Comparison of ENCODE assay signal across 8 cellular contexts in genomic region chr6:10951675-10952282, GRCh38.
DNase-seq lines count a peak whose midpoint lies in the region; ATAC-seq, FAIRE-seq and TF ChIP-seq lines count a peak whose summit lies in the region.

No MANE protein-coding gene starts in this region.

- no peak for TF ChIP-seq EP300 in ovary (IDR thresholded peaks at IDR 0.05)

- ATAC-seq in GM21786 (IDR thresholded peaks at IDR 0.05; ENCODE audit: unreplicated experiment): no peak

- H3K27ac ChIP-seq in adrenal gland (no peak overlapping the region), ovary (no peak overlapping the region)

- H3K4me3 ChIP-seq in adrenal gland: no peak overlapping the region
- H3K4me3 ChIP-seq in ovary: no peak overlapping the region

- no peak for TF ChIP-seq POLR2A in adrenal gland (IDR thresholded peaks at IDR 0.05)
- no peak for TF ChIP-seq POLR2A in ovary (IDR thresholded peaks at IDR 0.05)

- peak; percentile 95 for FAIRE-seq in G401.6 (lab: Jason Lieb, UNC)

- DNase-seq in adrenal gland: no peak
- DNase-seq in iris pigment epithelial cell (ENCODE audit: low read depth): peak; percentile 92
- DNase-seq in activated CD8-positive, alpha-beta memory T cell treated with anti-CD3 and anti-CD28 coated beads for 24 hours: no peak
- no peak for DNase-seq in activated gamma-delta T cell (lab: John Stamatoyannopoulos, UW)
- no peak for DNase-seq in ovary

- H3K27me3 ChIP-seq in adrenal gland: no peaks in the 10 kb centered on the region
- H3K27me3 ChIP-seq in ovary: no peaks in the 10 kb centered on the region

- intact Hi-C loops in adrenal gland (cut with DNase I): loop anchor here in 1 of 2 donors (5.0 to 10.0 kb wide), 2 partner anchors 116 to 543 kb away; no protein-coding TSS in a partner anchor
- intact Hi-C loops in ovary (cut with DNase I): no loop called here

- 28 to 51% (median 42%) methylated on average over 6 of the region's 6 CpGs for WGBS in adrenal gland, 4 donors
- 13 to 21% (median 16%) methylated on average over 6 of the region's 6 CpGs for WGBS in ovary, 3 donors

- H3K36me3 ChIP-seq in adrenal gland (replicated peaks in 1 of 2): no peaks in the 10 kb centered on the region
- H3K36me3 ChIP-seq in ovary: no peaks in the 10 kb centered on the region

- peak; percentile 63 for TF ChIP-seq CTCF in LNCAP (IDR thresholded peaks at IDR 0.05)
- peak in 5 of 6 experiments; percentile 25 to 55 (median 48) for TF ChIP-seq CTCF in adrenal gland (IDR thresholded peaks at IDR 0.05)
- no peak for TF ChIP-seq CTCF in ovary (IDR thresholded peaks at IDR 0.05)

- H3K4me1 ChIP-seq in adrenal gland (replicated peaks in 1 of 2) (no peaks in the 10 kb centered on the region), ovary (ENCODE audit: insufficient read depth) (no peaks in the 10 kb centered on the region)

- H3K9me3 ChIP-seq in adrenal gland (replicated peaks in 1 of 3) (no peaks in the 10 kb centered on the region), ovary (no peaks in the 10 kb centered on the region)

Comparison
In these comparisons a context has a peak if more than half of its experiments do, and no peak if none do; other contexts are left out.
1. CTCF ChIP-seq: peak in LNCAP (single experiment) and adrenal gland (5 of 6); none in ovary (0 of 3).